Comparison of ENCODE assay signal across 24 cellular contexts in genomic region chr3:133699467-133699866, GRCh38. TPM values are rescaled to one million over a fixed set of nuclear protein-coding genes. Genes with fewer than 3 reads are reported as not detected.
A peak's percentile ranks its signal among the peaks of the same experiment; 100 is the strongest.
DNase-seq lines count a peak whose midpoint lies in the region; ATAC-seq and TF ChIP-seq lines count a peak whose summit lies in the region.
"Had no signal": no experiment of that assay in that cellular context is flagged by ENCODE, and none has a peak within 500 bp of the region (broad histone marks: within the 10 kb centered on the region; RNA-seq: fewer than 3 reads in every experiment).

No MANE protein-coding gene starts in this region.

- WGBS in esophagus muscularis mucosa: 75% methylated on average over 2 of the region's 2 CpGs

- TF ChIP-seq CTCF in esophagus muscularis mucosa (IDR thresholded peaks at IDR 0.05) (no peak), vagina (IDR thresholded peaks at IDR 0.05) (no peak)

- intact Hi-C loops in esophagus muscularis mucosa (cut with DNase I): no loop called here
- intact Hi-C loops in vagina (cut with DNase I): no loop called here

- no peak for TF ChIP-seq EP300 in esophagus muscularis mucosa (IDR thresholded peaks at IDR 0.05)

- H3K27ac ChIP-seq in esophagus muscularis mucosa (replicated peaks in 1 of 4) (no peak overlapping the region), vagina (no peak overlapping the region)
- H3K27ac ChIP-seq: 22Rv1; A549; BLaER1 treated with 17β-estradiol and CSF1 and Interleukin-3, amounts not matched to agents 10 nM and 100 nM; C4-2B had no signal

- H3K9me3 ChIP-seq in esophagus muscularis mucosa (peaks cover 0 to 4% (median 0%) of the 10 kb centered on the region in 4 donors), vagina (no peaks in the 10 kb centered on the region)
- H3K9me3 ChIP-seq: A549, Caco-2 had no signal

- H3K4me3 ChIP-seq in esophagus muscularis mucosa (no peak overlapping the region), vagina (no peak overlapping the region)
- H3K4me3 ChIP-seq: A549; BLaER1 treated with 17β-estradiol and CSF1 and Interleukin-3, amounts not matched to agents 10 nM and 100 nM; GM12878 had no signal

- peak; percentile 3 for DNase-seq in D341Med (ENCODE audit: low spot score)
- DNase-seq in esophagus muscularis mucosa (ENCODE audit: extremely low spot score): peak; percentile 75
- peak; percentile 43 to 54 for DNase-seq in vagina (ENCODE audit: extremely low spot score in 2 of 2)
- DNase-seq: AML-193; Caco-2; Calu3; CD4-positive, alpha-beta T cell; CD8-positive, alpha-beta T cell; DMS 273 treated with DMSO at 0.1 percent for 48 hours; DMS153; DMS53; DMS79; DND-41; EL; GDM1 had no signal

- TF ChIP-seq POLR2A in esophagus muscularis mucosa (IDR thresholded peaks at IDR 0.05; ENCODE audit: low read depth) (no peak), vagina (IDR thresholded peaks at IDR 0.05) (no peak)

- H3K27me3 ChIP-seq in esophagus muscularis mucosa (no peaks in the 10 kb centered on the region), vagina (no peaks in the 10 kb centered on the region)
- H3K27me3 ChIP-seq: BLaER1 treated with 17β-estradiol and CSF1 and Interleukin-3, amounts not matched to agents 10 nM and 100 nM had no signal

- H3K4me1 ChIP-seq in esophagus muscularis mucosa (no peaks in the 10 kb centered on the region), vagina (no peaks in the 10 kb centered on the region)
- H3K4me1 ChIP-seq: A549, Caco-2 had no signal

- ATAC-seq in HG03175 (IDR thresholded peaks at IDR 0.05; ENCODE audit: unreplicated experiment) (no peak), GM18519 (IDR thresholded peaks at IDR 0.05; ENCODE audit: low FRiP score, unreplicated experiment) (no peak)
- ATAC-seq: A549; CD8-positive, alpha-beta T cell; GM12878 had no signal

- H3K36me3 ChIP-seq in esophagus muscularis mucosa (no peaks in the 10 kb centered on the region), vagina (no peaks in the 10 kb centered on the region)
- H3K36me3 ChIP-seq: BLaER1 treated with 17β-estradiol and CSF1 and Interleukin-3, amounts not matched to agents 10 nM and 100 nM had no signal

RNA-seq across cellular contexts. Expression of gene TOPBP1, which starts 37.7 kb away (rescaled TPM):
- 10 to 100 TPM; 15.6 to 29.1 (median 17.5) TPM for total RNA-seq in esophagus muscularis mucosa
- 28.2 TPM for total RNA-seq in vagina

RNA-seq across cellular contexts. Expression of gene TF, which starts 46.7 kb away (rescaled TPM):
- total RNA-seq in esophagus muscularis mucosa (1 to 10 TPM in 1 of 4 donors, under 1 TPM in 3; under 0.01 to 3.1 (median 0.28) TPM), vagina (2.9 TPM)
- total RNA-seq: Daoy, G401 had no signal

Comparison
In these comparisons a context has a peak if more than half of its experiments do, and no peak if none do; other contexts are left out.
1. DNase-seq: peak in every context shown above with its lines; median percentile 75 in esophagus muscularis mucosa; 48 in vagina; 3 in D341Med.